ENCODE assay signal across 24 cellular contexts in genomic region chr4:110042540-110043517, GRCh38.
A peak's percentile ranks its signal among the peaks of the same experiment; 100 is the strongest.
DNase-seq lines count a peak whose midpoint lies in the region; ATAC-seq and TF ChIP-seq lines count a peak whose summit lies in the region.
"Had no signal": no experiment of that assay in that cellular context is flagged by ENCODE, and none has a peak within 500 bp of the region (broad histone marks: within the 10 kb centered on the region; RNA-seq: fewer than 3 reads in every experiment).

No MANE protein-coding gene starts in this region.

- no peak for TF ChIP-seq POLR2A in prostate gland (IDR thresholded peaks at IDR 0.05)

- no peaks in the 10 kb centered on the region for H4K20me1 ChIP-seq in hepatocyte (ENCODE audit: insufficient read depth, poor library complexity, severe bottlenecking)

- no peaks in the 10 kb centered on the region for H3K36me3 Mint-ChIP-seq in osteocyte (ENCODE audit: unreplicated experiment)
- H3K36me3 Mint-ChIP-seq: CD14-positive monocyte had no signal

- no peaks in the 10 kb centered on the region for H3K9me2 ChIP-seq in hepatocyte (replicated peaks; ENCODE audit: insufficient read depth)

- H2AFZ ChIP-seq in hepatocyte: no peak overlapping the region

- H3K4me3 Mint-ChIP-seq in osteocyte (ENCODE audit: unreplicated experiment): peak overlapping the region; percentile 27
- H3K4me3 Mint-ChIP-seq: activated CD4-positive, alpha-beta T cell treated with anti-CD3 and anti-CD28 coated beads for 36 hours; activated T-cell treated with anti-CD3 and anti-CD28 coated beads, Interleukin-2, amount 50 U/mL, for 24 hours; endodermal cell had no signal

- ATAC-seq in GM21529 (IDR thresholded peaks at IDR 0.05; ENCODE audit: unreplicated experiment) (no peak), left cardiac atrium (no peak)
- ATAC-seq: activated CD4-positive, alpha-beta T cell treated with anti-CD3 and anti-CD28 coated beads for 36 hours; lower lobe of right lung had no signal

- no peaks in the 10 kb centered on the region for H3K79me2 ChIP-seq in hepatocyte

- no peak for TF ChIP-seq CTCF in hepatocyte (IDR thresholded peaks at IDR 0.05; ENCODE audit: poor library complexity)
- TF ChIP-seq CTCF in osteocyte (IDR thresholded peaks at IDR 0.05): no peak
- no peak for TF ChIP-seq CTCF in prostate gland (IDR thresholded peaks at IDR 0.05)

- H3K4me1 ChIP-seq in hepatocyte (ENCODE audit: insufficient read depth): peaks cover 16% of the 10 kb centered on the region
- H3K4me1 ChIP-seq in prostate gland (replicated peaks): no peaks in the 10 kb centered on the region
- H3K4me1 ChIP-seq: lower lobe of right lung had no signal

- H3K27me3 ChIP-seq in hepatocyte (no peaks in the 10 kb centered on the region), prostate gland (replicated peaks; ENCODE audit: insufficient read depth) (no peaks in the 10 kb centered on the region)
- H3K27me3 ChIP-seq: uterus had no signal

- 58% methylated on average over 13 of the region's 13 CpGs for WGBS in hepatocyte (ENCODE audit: low lambda C conversion rate, missing lambda C conversion rate)
- 34% methylated on average over 13 of the region's 13 CpGs for WGBS in prostate gland

- H3K27ac Mint-ChIP-seq in osteocyte (ENCODE audit: unreplicated experiment): peak overlapping the region; percentile 58
- H3K27ac Mint-ChIP-seq: activated CD4-positive, alpha-beta T cell treated with anti-CD3 and anti-CD28 coated beads for 36 hours; activated T-cell treated with anti-CD3 and anti-CD28 coated beads, Interleukin-2, amount 50 U/mL, for 24 hours; endodermal cell had no signal

- no peaks in the 10 kb centered on the region for H3K9me3 Mint-ChIP-seq in osteocyte (ENCODE audit: unreplicated experiment)
- H3K9me3 Mint-ChIP-seq: activated T-cell treated with anti-CD3 and anti-CD28 coated beads, Interleukin-2, amount 50 U/mL, for 24 hours; endodermal cell had no signal

- DNase-seq in EH (ENCODE audit: low read depth): peak; percentile 12
- DNase-seq in astrocyte of the hippocampus (ENCODE audit: low read depth, low spot score): peak; percentile 73
- DNase-seq in hepatocyte (ENCODE audit: low spot score): no peak
- no peak for DNase-seq in osteocyte (ENCODE audit: extremely low spot score, unreplicated experiment)
- DNase-seq in stimulated activated CD4-positive, alpha-beta T cell treated with anti-CD3 and anti-CD28 coated beads, Interleukin-1b, Interleukin-23, amount 100 ng/mL, for 48 hours: no peak
- no peak for DNase-seq in prostate gland (ENCODE audit: low spot score)
- DNase-seq in left cardiac atrium: no peak
- DNase-seq: activated CD4-positive, alpha-beta T cell treated with anti-CD3 and anti-CD28 coated beads for 36 hours; activated T-cell treated with anti-CD3 and anti-CD28 coated beads, Interleukin-2, amount 50 U/mL, for 24 hours; cortex of kidney; endodermal cell; Karpas-422; kidney; lower lobe of right lung; NCI-H1694; NCI-H2171 treated with DMSO at 0.1 percent for 48 hours; NCI-H524 treated with DMSO at 0.1 percent for 48 hours; stimulated activated CD4-positive, alpha-beta T cell treated with anti-CD3 and anti-CD28 coated beads, Interleukin-4, amount 100 ng/mL, for 4 hours; stimulated activated naive CD4-positive, alpha-beta T cell; T-helper 2 cell; uterus had no signal

- H3K36me3 ChIP-seq in hepatocyte (replicated peaks; ENCODE audit: insufficient read depth, low read depth) (no peaks in the 10 kb centered on the region), prostate gland (no peaks in the 10 kb centered on the region)
- H3K36me3 ChIP-seq: lower lobe of right lung, neutrophil, uterus had no signal

- no peak overlapping the region for H3K4me3 ChIP-seq in hepatocyte
- no peak overlapping the region for H3K4me3 ChIP-seq in prostate gland
- H3K4me3 ChIP-seq: lower lobe of right lung, uterus had no signal

- no peak overlapping the region for H3K27ac ChIP-seq in hepatocyte
- H3K27ac ChIP-seq in prostate gland: no peak overlapping the region
- H3K27ac ChIP-seq: lower lobe of right lung, neutrophil, uterus had no signal

- no peaks in the 10 kb centered on the region for H3K9me3 ChIP-seq in hepatocyte (ENCODE audit: low read depth)
- no peaks in the 10 kb centered on the region for H3K9me3 ChIP-seq in prostate gland
- H3K9me3 ChIP-seq: lower lobe of right lung, neutrophil, uterus had no signal

- H3K27me3 Mint-ChIP-seq in osteocyte (ENCODE audit: unreplicated experiment): no peaks in the 10 kb centered on the region

- H3K4me1 Mint-ChIP-seq in osteocyte (ENCODE audit: unreplicated experiment): peaks cover 29% of the 10 kb centered on the region
- H3K4me1 Mint-ChIP-seq: endodermal cell had no signal

- intact Hi-C loops in prostate gland (cut with DNase I) (no loop called here), left cardiac atrium (cut with DNase I) (no loop called here)

- H3K4me2 ChIP-seq in hepatocyte: peak overlapping the region; percentile 2

Comparison
In these comparisons a context has a peak if more than half of its experiments do, and no peak if none do; other contexts are left out.
1. DNase-seq: peak in EH (single experiment) and astrocyte of the hippocampus (single experiment); none in hepatocyte (single experiment), osteocyte (single experiment), stimulated activated CD4-positive, alpha-beta T cell treated with anti-CD3 and anti-CD28 coated beads, Interleukin-1b, Interleukin-23, amount 100 ng/mL, for 48 hours (single experiment), prostate gland (single experiment) and left cardiac atrium (single experiment).